8 cellular contexts compared by ENCODE assay signal in genomic region chr17:80441133-80441578, GRCh38. TPM values are rescaled to one million over a fixed set of nuclear protein-coding genes. Genes with fewer than 3 reads are reported as not detected.
DNase-seq lines count a peak whose midpoint lies in the region; ATAC-seq and TF ChIP-seq lines count a peak whose summit lies in the region.

No MANE protein-coding gene starts in this region.

- H3K4me3 Mint-ChIP-seq in CD8-positive, alpha-beta T cell = no peak overlapping the region
- no peak overlapping the region for H3K4me3 Mint-ChIP-seq in activated CD4-positive, alpha-beta T cell treated with anti-CD3 and anti-CD28 coated beads, Interleukin-2, amount 10 ng/mL, durations not matched to agents 7 days and 5 days

- H3K36me3 Mint-ChIP-seq in CD8-positive, alpha-beta T cell = no peaks in the 10 kb centered on the region
- H3K36me3 Mint-ChIP-seq in activated CD4-positive, alpha-beta T cell treated with anti-CD3 and anti-CD28 coated beads, Interleukin-2, amount 10 ng/mL, durations not matched to agents 7 days and 5 days (ENCODE audit: low read depth) = no peaks in the 10 kb centered on the region

- no peak for TF ChIP-seq CTCF in CD8-positive, alpha-beta T cell (IDR thresholded peaks at IDR 0.05)

- H3K36me3 ChIP-seq in CD8-positive, alpha-beta T cell (ENCODE audit: insufficient read depth, low read length) = no peaks in the 10 kb centered on the region

- intact Hi-C loops in CD8-positive, alpha-beta T cell (cut with DNase I, micrococcal nuclease) = no loop called here

- H3K27me3 ChIP-seq in CD8-positive, alpha-beta T cell (ENCODE audit: insufficient read depth, low read length) = no peaks in the 10 kb centered on the region

- CTCF ChIA-PET in CD8-positive, alpha-beta T cell (lab: Charles Lee) = no interaction called here
- CTCF ChIA-PET in activated CD4-positive, alpha-beta T cell treated with anti-CD3 and anti-CD28 coated beads, Interleukin-2, amount 10 ng/mL, durations not matched to agents 7 days and 5 days (lab: Charles Lee) = interaction anchor here (0.9 to 1.4 kb wide), 2 partner anchors 12 to 14 kb away, joined by 3 to 5 read pairs; no protein-coding TSS in a partner anchor

- no peak overlapping the region for H3K4me3 ChIP-seq in CD8-positive, alpha-beta T cell (ENCODE audit: low read depth, low read length)

- H3K4me1 ChIP-seq in CD8-positive, alpha-beta T cell (ENCODE audit: insufficient read depth, low read length) = no peaks in the 10 kb centered on the region

- no peaks in the 10 kb centered on the region for H3K9me3 Mint-ChIP-seq in CD8-positive, alpha-beta T cell
- no peaks in the 10 kb centered on the region for H3K9me3 Mint-ChIP-seq in activated CD4-positive, alpha-beta T cell treated with anti-CD3 and anti-CD28 coated beads, Interleukin-2, amount 10 ng/mL, durations not matched to agents 7 days and 5 days

- DNase-seq in CD8-positive, alpha-beta T cell = peak; percentile 22 to 73 (median 43)
- peak; percentile 57 for DNase-seq in KG1 (lab: John Stamatoyannopoulos, UW)
- peak; percentile 72 for DNase-seq in activated CD4-positive, alpha-beta T cell treated with anti-CD3 and anti-CD28 coated beads, Interleukin-2, amount 10 ng/mL, durations not matched to agents 7 days and 5 days
- DNase-seq in erythroblast (lab: John Stamatoyannopoulos, UW) = peak; percentile 61 to 71
- DNase-seq in stimulated activated CD4-positive, alpha-beta T cell treated with anti-CD3 and anti-CD28 coated beads, Interleukin-4, amount 100 ng/mL, for 24 hours = peak; percentile 48
- no peak for DNase-seq in H4 (ENCODE audit: low spot score)

- H3K27ac ChIP-seq in CD8-positive, alpha-beta T cell (ENCODE audit: low read depth, low read length) = no peak overlapping the region

- no peaks in the 10 kb centered on the region for H3K9me3 ChIP-seq in CD8-positive, alpha-beta T cell (ENCODE audit: low read length)

- TF ChIP-seq POLR2A in erythroblast (IDR thresholded peaks at IDR 0.05; ENCODE audit: low read length) = no peak

- H3K4me1 Mint-ChIP-seq in CD8-positive, alpha-beta T cell (ENCODE audit: low read depth) = no peaks in the 10 kb centered on the region
- no peaks in the 10 kb centered on the region for H3K4me1 Mint-ChIP-seq in activated CD4-positive, alpha-beta T cell treated with anti-CD3 and anti-CD28 coated beads, Interleukin-2, amount 10 ng/mL, durations not matched to agents 7 days and 5 days

- POLR2A ChIA-PET in CD8-positive, alpha-beta T cell (lab: Charles Lee) = interaction anchor here (1.2 kb wide), 1 partner anchor 13 kb away, joined by 4 read pairs; no protein-coding TSS in a partner anchor
- POLR2A ChIA-PET in activated CD4-positive, alpha-beta T cell treated with anti-CD3 and anti-CD28 coated beads, Interleukin-2, amount 10 ng/mL, durations not matched to agents 7 days and 5 days (lab: Charles Lee) = no interaction called here

- no peak overlapping the region for H3K27ac Mint-ChIP-seq in CD8-positive, alpha-beta T cell
- H3K27ac Mint-ChIP-seq in activated CD4-positive, alpha-beta T cell treated with anti-CD3 and anti-CD28 coated beads, Interleukin-2, amount 10 ng/mL, durations not matched to agents 7 days and 5 days = peak overlapping the region; percentile 9

- peak; percentile 89 for ATAC-seq in CD8-positive, alpha-beta T cell
- no peak for ATAC-seq in GM18867 (IDR thresholded peaks at IDR 0.05; ENCODE audit: unreplicated experiment)
- ATAC-seq in GM19023 (IDR thresholded peaks at IDR 0.05; ENCODE audit: unreplicated experiment) = no peak

- H3K27me3 Mint-ChIP-seq in CD8-positive, alpha-beta T cell (ENCODE audit: low read depth) = peaks cover 14% of the 10 kb centered on the region
- H3K27me3 Mint-ChIP-seq in activated CD4-positive, alpha-beta T cell treated with anti-CD3 and anti-CD28 coated beads, Interleukin-2, amount 10 ng/mL, durations not matched to agents 7 days and 5 days = peaks cover 4% of the 10 kb centered on the region

RNA-seq across cellular contexts. Expression of gene ENDOV, which starts 26.2 kb away (rescaled TPM):
- 10 to 100 TPM in 1 of 2 experiments, 1 to 10 TPM in 1; 8.2 to 11.6 TPM for total RNA-seq in CD8-positive, alpha-beta T cell
- 10 to 100 TPM; 16.6 to 17.1 TPM for total RNA-seq in activated CD4-positive, alpha-beta T cell treated with anti-CD3 and anti-CD28 coated beads, Interleukin-2, amount 10 ng/mL, durations not matched to agents 7 days and 5 days
- total RNA-seq in H4 (2014; rRNA removed; shearing (Covaris generic)) = 33.6 and 40.7 TPM in 2 replicates

RNA-seq across cellular contexts. Expression of gene NPTX1, which starts 35.3 kb away (rescaled TPM):
- under 1 TPM; 0.06 to 0.30 TPM for total RNA-seq in CD8-positive, alpha-beta T cell
- 10 to 100 TPM; 85.8 to 86.1 TPM for total RNA-seq in activated CD4-positive, alpha-beta T cell treated with anti-CD3 and anti-CD28 coated beads, Interleukin-2, amount 10 ng/mL, durations not matched to agents 7 days and 5 days
- total RNA-seq in H4 (2014; rRNA removed; shearing (Covaris generic)) = 0.17 and 0.70 TPM in 2 replicates

Comparison
In these comparisons a context has a peak if more than half of its experiments do, and no peak if none do; other contexts are left out.
1. RNA of gene NPTX1, which starts 35.3 kb away (total RNA-seq): 85.8 to 86.1 TPM in activated CD4-positive, alpha-beta T cell treated with anti-CD3 and anti-CD28 coated beads, Interleukin-2, amount 10 ng/mL, durations not matched to agents 7 days and 5 days; 0.06 to 0.30 TPM in CD8-positive, alpha-beta T cell and 0.17 to 0.70 TPM in H4; every median in the first group is over 10 times any median in the second.